8 cellular contexts compared by ENCODE assay signal in the genomic region with DNA sequence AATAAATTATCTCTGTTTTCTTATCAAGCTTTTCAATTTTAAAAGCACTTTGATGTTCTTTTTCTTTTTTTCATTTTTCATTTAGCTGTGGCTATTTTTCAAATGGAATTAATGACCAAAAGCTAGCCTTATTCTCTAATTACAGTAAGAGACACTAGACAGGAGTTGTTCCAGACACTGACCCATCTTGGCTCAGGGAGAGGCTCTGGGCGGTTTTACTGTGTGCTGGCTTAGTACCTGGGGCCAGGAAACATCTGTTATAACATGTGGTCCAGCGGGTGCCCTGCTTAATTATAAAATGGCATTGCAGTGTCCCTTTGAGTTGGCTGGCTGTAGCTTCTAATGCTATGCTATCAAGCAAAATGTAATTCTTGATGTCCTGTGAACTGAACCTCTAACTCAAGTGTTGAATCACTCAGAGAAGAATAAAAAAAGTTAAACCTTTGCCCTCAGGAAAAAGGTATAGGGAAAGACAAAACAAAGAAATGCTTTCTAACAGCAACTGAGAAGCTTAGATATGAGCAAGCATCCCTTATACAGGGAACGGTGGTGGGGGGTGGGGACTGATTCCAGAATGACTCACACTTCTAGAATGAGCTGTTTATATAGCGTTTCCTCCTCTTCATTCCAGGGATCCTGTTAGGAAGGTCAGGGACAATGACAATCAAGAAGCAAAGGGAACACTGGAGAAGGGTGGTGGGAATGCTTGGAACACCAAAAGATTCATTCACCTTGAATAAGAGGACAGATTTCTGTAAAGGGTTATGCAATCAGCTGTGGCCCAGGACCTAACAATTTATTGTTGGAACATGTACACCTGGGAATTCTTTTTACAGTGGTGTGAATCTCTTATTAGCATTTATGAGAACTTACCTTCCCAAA. TPM values are rescaled to one million over a fixed set of nuclear protein-coding genes. Genes with fewer than 3 reads are reported as not detected.
DNase-seq lines count a peak whose midpoint lies in the region; ATAC-seq and TF ChIP-seq lines count a peak whose summit lies in the region.

No MANE protein-coding gene starts in this region.

- intact Hi-C loops in adrenal gland (cut with DNase I): no loop called here

- no peak for ATAC-seq in GM21390 (IDR thresholded peaks at IDR 0.05; ENCODE audit: unreplicated experiment)
- no peak for ATAC-seq in T-helper 17 cell

- TF ChIP-seq CTCF in adrenal gland (IDR thresholded peaks at IDR 0.05): no peak

- H3K27ac Mint-ChIP-seq in T-helper 17 cell: no peak overlapping the region

- H3K27ac ChIP-seq in adrenal gland: no peak overlapping the region

- no peaks in the 10 kb centered on the region for H3K9me3 ChIP-seq in adrenal gland (replicated peaks in 1 of 3)
- H3K9me3 ChIP-seq in T-helper 17 cell (ENCODE audit: control insufficient read depth, low read length, poor library complexity, severe bottlenecking): no peaks in the 10 kb centered on the region

- no peaks in the 10 kb centered on the region for H3K36me3 Mint-ChIP-seq in T-helper 17 cell (ENCODE audit: low read depth)

- no peak overlapping the region for H3K4me3 Mint-ChIP-seq in T-helper 17 cell

- peaks cover 0 to 13% of the 10 kb centered on the region in 2 donors for H3K4me1 ChIP-seq in adrenal gland (replicated peaks in 1 of 2)

- H3K27me3 ChIP-seq in adrenal gland: no peaks in the 10 kb centered on the region

- peak; percentile 47 for DNase-seq in HPDE6-E6E7 (ENCODE audit: extremely low spot score)
- peak in 6 of 7 donors; percentile 38 to 74 (median 62) for DNase-seq in adrenal gland
- peak; percentile 70 for DNase-seq in iPS DF 19.7 (ENCODE audit: low read depth, low spot score)
- DNase-seq in stromal cell of bone marrow (ENCODE audit: low read depth): peak; percentile 32
- DNase-seq in NCI-H2029 (lab: John Stamatoyannopoulos, UW): no peak
- no peak for DNase-seq in T-helper 17 cell
- no peak for DNase-seq in C1 segment of cervical spinal cord (lab: John Stamatoyannopoulos, UW)

- TF ChIP-seq POLR2A in adrenal gland (IDR thresholded peaks at IDR 0.05): no peak

- 24 to 34% (median 29%) methylated on average over 4 of the region's 4 CpGs for WGBS in adrenal gland, 4 donors

- H3K27me3 Mint-ChIP-seq in T-helper 17 cell: peaks cover 15% of the 10 kb centered on the region

- no peaks in the 10 kb centered on the region for H3K36me3 ChIP-seq in adrenal gland (replicated peaks in 1 of 2)

- no peaks in the 10 kb centered on the region for H3K4me1 Mint-ChIP-seq in T-helper 17 cell

- no peak overlapping the region for H3K4me3 ChIP-seq in adrenal gland

RNA-seq across cellular contexts. Expression of a gene that starts 58.7 kb away (rescaled TPM):
- total RNA-seq in adrenal gland (10 to 100 TPM; 28.9 to 84.1 (median 57.7) TPM), T-helper 17 cell (under 1 TPM; 0.12 to 0.76 TPM)
- polyA plus RNA-seq in adrenal gland: 10 to 100 TPM; 10.9 to 15.0 (median 13.7) TPM

Comparison
In these comparisons a context has a peak if more than half of its experiments do, and no peak if none do; other contexts are left out.
1. DNase-seq: peak in HPDE6-E6E7 (single experiment), adrenal gland (6 of 7), iPS DF 19.7 (single experiment) and stromal cell of bone marrow (single experiment); none in NCI-H2029 (single experiment), T-helper 17 cell (0 of 3) and C1 segment of cervical spinal cord (0 of 14).
2. RNA of a gene that starts 58.7 kb away (total RNA-seq): 28.9 to 84.1 TPM in adrenal gland; 0.12 to 0.76 TPM in T-helper 17 cell; every median in the first group is over 10 times any median in the second.